ENCODE assay signal across 2 cellular contexts in the genomic region with DNA sequence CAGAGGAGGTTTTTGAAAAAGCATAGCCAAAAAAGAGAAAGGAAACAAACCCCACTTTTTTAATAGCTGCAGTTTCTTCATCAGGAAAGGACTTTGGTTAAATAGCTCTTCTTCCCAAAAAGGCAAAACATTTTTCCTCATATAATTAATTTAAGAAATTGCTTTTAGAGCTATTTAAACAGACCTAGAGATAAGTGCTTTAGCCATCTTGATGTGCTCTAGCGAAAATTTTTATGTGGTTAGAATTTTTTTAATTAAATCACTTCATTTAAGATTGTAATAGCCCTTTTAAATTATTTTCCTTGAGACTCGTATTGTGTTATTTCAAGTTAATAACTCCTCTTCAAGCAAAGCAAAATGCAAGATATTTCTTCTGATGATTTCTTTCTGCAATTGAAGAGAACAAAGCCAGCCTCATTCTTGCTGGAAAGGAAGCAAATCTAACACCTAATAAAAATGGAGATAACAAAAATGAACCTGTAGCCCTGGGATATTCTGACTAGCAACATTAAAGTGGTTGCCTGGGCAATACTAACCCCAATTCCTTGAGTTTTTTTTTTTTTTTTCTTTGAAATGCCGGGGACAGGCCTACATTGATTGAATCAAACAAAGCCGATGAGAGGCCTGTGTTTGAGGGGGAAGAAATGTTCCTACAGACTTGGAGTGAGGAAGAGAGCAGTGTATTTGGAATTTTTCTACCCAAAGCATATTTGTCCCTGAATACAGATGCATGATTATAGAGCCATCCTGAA.
TF ChIP-seq lines count a peak whose summit lies in the region.

No MANE protein-coding gene starts in this region.

TF ChIP-seq in HEK293, 187 proteins besides CTCF, POLR2A, EP300 and RAD21 (continued from another document):
- TF ChIP-seq, protein P1, sequence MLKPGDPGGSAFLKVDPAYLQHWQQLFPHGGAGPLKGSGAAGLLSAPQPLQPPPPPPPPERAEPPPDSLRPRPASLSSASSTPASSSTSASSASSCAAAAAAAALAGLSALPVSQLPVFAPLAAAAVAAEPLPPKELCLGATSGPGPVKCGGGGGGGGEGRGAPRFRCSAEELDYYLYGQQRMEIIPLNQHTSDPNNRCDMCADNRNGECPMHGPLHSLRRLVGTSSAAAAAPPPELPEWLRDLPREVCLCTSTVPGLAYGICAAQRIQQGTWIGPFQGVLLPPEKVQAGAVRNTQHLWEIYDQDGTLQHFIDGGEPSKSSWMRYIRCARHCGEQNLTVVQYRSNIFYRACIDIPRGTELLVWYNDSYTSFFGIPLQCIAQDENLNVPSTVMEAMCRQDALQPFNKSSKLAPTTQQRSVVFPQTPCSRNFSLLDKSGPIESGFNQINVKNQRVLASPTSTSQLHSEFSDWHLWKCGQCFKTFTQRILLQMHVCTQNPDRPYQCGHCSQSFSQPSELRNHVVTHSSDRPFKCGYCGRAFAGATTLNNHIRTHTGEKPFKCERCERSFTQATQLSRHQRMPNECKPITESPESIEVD (tag by site-specific recombination; IDR thresholded peaks at IDR 0.05) = peak; percentile 62

TF ChIP-seq in WTC11, 78 proteins besides CTCF, POLR2A, EP300 and RAD21 (continued from another document):
- TF ChIP-seq, protein P2, sequence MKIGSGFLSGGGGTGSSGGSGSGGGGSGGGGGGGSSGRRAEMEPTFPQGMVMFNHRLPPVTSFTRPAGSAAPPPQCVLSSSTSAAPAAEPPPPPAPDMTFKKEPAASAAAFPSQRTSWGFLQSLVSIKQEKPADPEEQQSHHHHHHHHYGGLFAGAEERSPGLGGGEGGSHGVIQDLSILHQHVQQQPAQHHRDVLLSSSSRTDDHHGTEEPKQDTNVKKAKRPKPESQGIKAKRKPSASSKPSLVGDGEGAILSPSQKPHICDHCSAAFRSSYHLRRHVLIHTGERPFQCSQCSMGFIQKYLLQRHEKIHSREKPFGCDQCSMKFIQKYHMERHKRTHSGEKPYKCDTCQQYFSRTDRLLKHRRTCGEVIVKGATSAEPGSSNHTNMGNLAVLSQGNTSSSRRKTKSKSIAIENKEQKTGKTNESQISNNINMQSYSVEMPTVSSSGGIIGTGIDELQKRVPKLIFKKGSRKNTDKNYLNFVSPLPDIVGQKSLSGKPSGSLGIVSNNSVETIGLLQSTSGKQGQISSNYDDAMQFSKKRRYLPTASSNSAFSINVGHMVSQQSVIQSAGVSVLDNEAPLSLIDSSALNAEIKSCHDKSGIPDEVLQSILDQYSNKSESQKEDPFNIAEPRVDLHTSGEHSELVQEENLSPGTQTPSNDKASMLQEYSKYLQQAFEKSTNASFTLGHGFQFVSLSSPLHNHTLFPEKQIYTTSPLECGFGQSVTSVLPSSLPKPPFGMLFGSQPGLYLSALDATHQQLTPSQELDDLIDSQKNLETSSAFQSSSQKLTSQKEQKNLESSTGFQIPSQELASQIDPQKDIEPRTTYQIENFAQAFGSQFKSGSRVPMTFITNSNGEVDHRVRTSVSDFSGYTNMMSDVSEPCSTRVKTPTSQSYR (CRISPR knock-in tag; IDR thresholded peaks at IDR 0.05) = no peak
- TF ChIP-seq FOXP1 (CRISPR knock-in tag; IDR thresholded peaks at IDR 0.05; ENCODE audit: borderline replicate concordance) = no peak
- no peak for TF ChIP-seq MYBL2 (CRISPR knock-in tag; IDR thresholded peaks at IDR 0.05)
- no peak for TF ChIP-seq NR3C1 (CRISPR knock-in tag; conservative IDR thresholded peaks at IDR 0.05; ENCODE audit: low read depth)
- no peak for TF ChIP-seq ESRRA (CRISPR knock-in tag; IDR thresholded peaks at IDR 0.05; ENCODE audit: borderline replicate concordance)
- no peak for TF ChIP-seq ZNF423 (CRISPR knock-in tag; IDR thresholded peaks at IDR 0.05)
- no peak for TF ChIP-seq HMGA2 (CRISPR knock-in tag; IDR thresholded peaks at IDR 0.05)
- TF ChIP-seq TCF7 (CRISPR knock-in tag; IDR thresholded peaks at IDR 0.05; ENCODE audit: low read depth) = no peak
- no peak for TF ChIP-seq ZNF219 (CRISPR knock-in tag; IDR thresholded peaks at IDR 0.05; ENCODE audit: borderline replicate concordance)
- no peak for TF ChIP-seq SOX15 (CRISPR knock-in tag; IDR thresholded peaks at IDR 0.05)
- TF ChIP-seq, protein P3, sequence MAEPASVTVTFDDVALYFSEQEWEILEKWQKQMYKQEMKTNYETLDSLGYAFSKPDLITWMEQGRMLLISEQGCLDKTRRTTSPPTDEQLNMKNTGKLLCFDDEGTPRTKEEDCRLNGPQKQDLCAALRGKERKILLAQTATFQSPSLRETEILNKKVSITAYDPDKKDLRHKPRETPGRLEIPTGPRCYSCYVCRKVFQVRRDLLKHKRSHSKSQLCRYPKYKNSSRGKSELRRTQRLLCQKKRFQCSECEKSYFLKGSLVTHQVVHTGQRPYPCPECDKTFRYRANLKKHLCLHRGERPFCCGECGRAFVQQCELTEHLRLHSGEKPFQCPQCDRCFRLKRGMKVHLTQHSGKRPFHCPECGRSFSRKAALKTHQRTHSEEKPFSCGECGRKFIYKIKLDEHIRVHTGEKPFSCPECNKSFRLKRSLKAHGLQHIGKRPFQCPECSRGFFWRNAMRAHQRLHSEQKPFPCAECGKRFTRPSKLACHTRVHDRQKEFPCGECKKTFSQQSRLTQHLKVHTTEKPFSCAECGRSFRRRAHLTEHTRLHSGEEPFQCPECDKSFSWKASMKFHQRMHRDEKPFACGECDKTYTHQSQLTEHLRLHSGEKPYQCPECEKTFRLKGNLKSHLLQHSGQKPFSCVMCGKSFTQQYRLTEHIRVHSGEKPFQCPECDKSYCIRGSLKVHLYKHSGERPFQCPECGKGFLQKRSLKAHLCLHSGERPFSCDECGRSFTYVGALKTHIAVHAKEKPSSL (CRISPR knock-in tag; conservative IDR thresholded peaks at IDR 0.05) = no peak
- TF ChIP-seq, protein P4, sequence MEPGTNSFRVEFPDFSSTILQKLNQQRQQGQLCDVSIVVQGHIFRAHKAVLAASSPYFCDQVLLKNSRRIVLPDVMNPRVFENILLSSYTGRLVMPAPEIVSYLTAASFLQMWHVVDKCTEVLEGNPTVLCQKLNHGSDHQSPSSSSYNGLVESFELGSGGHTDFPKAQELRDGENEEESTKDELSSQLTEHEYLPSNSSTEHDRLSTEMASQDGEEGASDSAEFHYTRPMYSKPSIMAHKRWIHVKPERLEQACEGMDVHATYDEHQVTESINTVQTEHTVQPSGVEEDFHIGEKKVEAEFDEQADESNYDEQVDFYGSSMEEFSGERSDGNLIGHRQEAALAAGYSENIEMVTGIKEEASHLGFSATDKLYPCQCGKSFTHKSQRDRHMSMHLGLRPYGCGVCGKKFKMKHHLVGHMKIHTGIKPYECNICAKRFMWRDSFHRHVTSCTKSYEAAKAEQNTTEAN (CRISPR knock-in tag; IDR thresholded peaks at IDR 0.05) = no peak
- TF ChIP-seq, protein P5, sequence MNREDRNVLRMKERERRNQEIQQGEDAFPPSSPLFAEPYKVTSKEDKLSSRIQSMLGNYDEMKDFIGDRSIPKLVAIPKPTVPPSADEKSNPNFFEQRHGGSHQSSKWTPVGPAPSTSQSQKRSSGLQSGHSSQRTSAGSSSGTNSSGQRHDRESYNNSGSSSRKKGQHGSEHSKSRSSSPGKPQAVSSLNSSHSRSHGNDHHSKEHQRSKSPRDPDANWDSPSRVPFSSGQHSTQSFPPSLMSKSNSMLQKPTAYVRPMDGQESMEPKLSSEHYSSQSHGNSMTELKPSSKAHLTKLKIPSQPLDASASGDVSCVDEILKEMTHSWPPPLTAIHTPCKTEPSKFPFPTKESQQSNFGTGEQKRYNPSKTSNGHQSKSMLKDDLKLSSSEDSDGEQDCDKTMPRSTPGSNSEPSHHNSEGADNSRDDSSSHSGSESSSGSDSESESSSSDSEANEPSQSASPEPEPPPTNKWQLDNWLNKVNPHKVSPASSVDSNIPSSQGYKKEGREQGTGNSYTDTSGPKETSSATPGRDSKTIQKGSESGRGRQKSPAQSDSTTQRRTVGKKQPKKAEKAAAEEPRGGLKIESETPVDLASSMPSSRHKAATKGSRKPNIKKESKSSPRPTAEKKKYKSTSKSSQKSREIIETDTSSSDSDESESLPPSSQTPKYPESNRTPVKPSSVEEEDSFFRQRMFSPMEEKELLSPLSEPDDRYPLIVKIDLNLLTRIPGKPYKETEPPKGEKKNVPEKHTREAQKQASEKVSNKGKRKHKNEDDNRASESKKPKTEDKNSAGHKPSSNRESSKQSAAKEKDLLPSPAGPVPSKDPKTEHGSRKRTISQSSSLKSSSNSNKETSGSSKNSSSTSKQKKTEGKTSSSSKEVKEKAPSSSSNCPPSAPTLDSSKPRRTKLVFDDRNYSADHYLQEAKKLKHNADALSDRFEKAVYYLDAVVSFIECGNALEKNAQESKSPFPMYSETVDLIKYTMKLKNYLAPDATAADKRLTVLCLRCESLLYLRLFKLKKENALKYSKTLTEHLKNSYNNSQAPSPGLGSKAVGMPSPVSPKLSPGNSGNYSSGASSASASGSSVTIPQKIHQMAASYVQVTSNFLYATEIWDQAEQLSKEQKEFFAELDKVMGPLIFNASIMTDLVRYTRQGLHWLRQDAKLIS (CRISPR knock-in tag; IDR thresholded peaks at IDR 0.05; ENCODE audit: borderline replicate concordance) = no peak
- TF ChIP-seq NFE2L1 (CRISPR knock-in tag; IDR thresholded peaks at IDR 0.05) = no peak
- TF ChIP-seq, protein P6, sequence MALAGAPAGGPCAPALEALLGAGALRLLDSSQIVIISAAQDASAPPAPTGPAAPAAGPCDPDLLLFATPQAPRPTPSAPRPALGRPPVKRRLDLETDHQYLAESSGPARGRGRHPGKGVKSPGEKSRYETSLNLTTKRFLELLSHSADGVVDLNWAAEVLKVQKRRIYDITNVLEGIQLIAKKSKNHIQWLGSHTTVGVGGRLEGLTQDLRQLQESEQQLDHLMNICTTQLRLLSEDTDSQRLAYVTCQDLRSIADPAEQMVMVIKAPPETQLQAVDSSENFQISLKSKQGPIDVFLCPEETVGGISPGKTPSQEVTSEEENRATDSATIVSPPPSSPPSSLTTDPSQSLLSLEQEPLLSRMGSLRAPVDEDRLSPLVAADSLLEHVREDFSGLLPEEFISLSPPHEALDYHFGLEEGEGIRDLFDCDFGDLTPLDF (CRISPR knock-in tag; IDR thresholded peaks at IDR 0.05) = no peak
- TF ChIP-seq, protein P7, sequence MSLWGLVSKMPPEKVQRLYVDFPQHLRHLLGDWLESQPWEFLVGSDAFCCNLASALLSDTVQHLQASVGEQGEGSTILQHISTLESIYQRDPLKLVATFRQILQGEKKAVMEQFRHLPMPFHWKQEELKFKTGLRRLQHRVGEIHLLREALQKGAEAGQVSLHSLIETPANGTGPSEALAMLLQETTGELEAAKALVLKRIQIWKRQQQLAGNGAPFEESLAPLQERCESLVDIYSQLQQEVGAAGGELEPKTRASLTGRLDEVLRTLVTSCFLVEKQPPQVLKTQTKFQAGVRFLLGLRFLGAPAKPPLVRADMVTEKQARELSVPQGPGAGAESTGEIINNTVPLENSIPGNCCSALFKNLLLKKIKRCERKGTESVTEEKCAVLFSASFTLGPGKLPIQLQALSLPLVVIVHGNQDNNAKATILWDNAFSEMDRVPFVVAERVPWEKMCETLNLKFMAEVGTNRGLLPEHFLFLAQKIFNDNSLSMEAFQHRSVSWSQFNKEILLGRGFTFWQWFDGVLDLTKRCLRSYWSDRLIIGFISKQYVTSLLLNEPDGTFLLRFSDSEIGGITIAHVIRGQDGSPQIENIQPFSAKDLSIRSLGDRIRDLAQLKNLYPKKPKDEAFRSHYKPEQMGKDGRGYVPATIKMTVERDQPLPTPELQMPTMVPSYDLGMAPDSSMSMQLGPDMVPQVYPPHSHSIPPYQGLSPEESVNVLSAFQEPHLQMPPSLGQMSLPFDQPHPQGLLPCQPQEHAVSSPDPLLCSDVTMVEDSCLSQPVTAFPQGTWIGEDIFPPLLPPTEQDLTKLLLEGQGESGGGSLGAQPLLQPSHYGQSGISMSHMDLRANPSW (CRISPR knock-in tag; conservative IDR thresholded peaks at IDR 0.05; ENCODE audit: low read depth) = no peak
